In genomic region chr7:7816084-7816483, GRCh38 we compare ENCODE assay signal across 10 cellular contexts.
DNase-seq lines count a peak whose midpoint lies in the region; ATAC-seq lines count a peak whose summit lies in the region.
"Had no signal": no experiment of that assay in that cellular context is flagged by ENCODE, and none has a peak within 500 bp of the region (broad histone marks: within the 10 kb centered on the region; RNA-seq: fewer than 3 reads in every experiment).

No MANE protein-coding gene starts in this region.

- DNase-seq in activated T-cell treated with anti-CD3 and anti-CD28 coated beads, Interleukin-2, amount 50 U/mL, for 4 hours: no peak
- DNase-seq in activated T-cell treated with anti-CD3 and anti-CD28 coated beads for 4 hours: no peak
- peak; percentile 68 for DNase-seq in NAMALWA (ENCODE audit: low spot score)
- DNase-seq in stimulated activated effector memory CD8-positive, alpha-beta T cell treated with anti-CD3 and anti-CD28 coated beads, Interleukin-12 subunit alpha, Interleukin-12 subunit beta, amount 100 ng/mL, for 72 hours (ENCODE audit: low spot score in 2 of 2): no peak
- no peak for DNase-seq in iPS-NIHi7 (ENCODE audit: extremely low spot score)
- DNase-seq in SIG-M5 (lab: John Stamatoyannopoulos, UW): no peak
- DNase-seq in NCI-H1694 (lab: John Stamatoyannopoulos, UW): no peak
- DNase-seq: mammary epithelial cell, NCI-H526 treated with DMSO at 0.1 percent for 48 hours had no signal

- ATAC-seq in activated T-cell treated with anti-CD3 and anti-CD28 coated beads, Interleukin-2, amount 50 U/mL, for 4 hours: peak in 1 of 2 donors; percentile 14
- peak; percentile 33 for ATAC-seq in HG02610 (IDR thresholded peaks at IDR 0.05; ENCODE audit: unreplicated experiment)
- ATAC-seq in stimulated activated effector memory CD8-positive, alpha-beta T cell treated with anti-CD3 and anti-CD28 coated beads, Interleukin-12 subunit alpha, Interleukin-12 subunit beta, amount 100 ng/mL, for 72 hours: peak; percentile 65

- H3K4me1 Mint-ChIP-seq in activated T-cell treated with anti-CD3 and anti-CD28 coated beads, Interleukin-2, amount 50 U/mL, for 4 hours (ENCODE audit: low read depth): peaks cover 39% of the 10 kb centered on the region
- peaks cover 38% of the 10 kb centered on the region for H3K4me1 Mint-ChIP-seq in stimulated activated effector memory CD8-positive, alpha-beta T cell treated with anti-CD3 and anti-CD28 coated beads, Interleukin-12 subunit alpha, Interleukin-12 subunit beta, amount 100 ng/mL, for 72 hours

- H3K27ac Mint-ChIP-seq in stimulated activated effector memory CD8-positive, alpha-beta T cell treated with anti-CD3 and anti-CD28 coated beads, Interleukin-12 subunit alpha, Interleukin-12 subunit beta, amount 100 ng/mL, for 72 hours: peak overlapping the region; percentile 2

- H3K9me3 Mint-ChIP-seq in activated T-cell treated with anti-CD3 and anti-CD28 coated beads, Interleukin-2, amount 50 U/mL, for 4 hours: no peaks in the 10 kb centered on the region
- H3K9me3 Mint-ChIP-seq in stimulated activated effector memory CD8-positive, alpha-beta T cell treated with anti-CD3 and anti-CD28 coated beads, Interleukin-12 subunit alpha, Interleukin-12 subunit beta, amount 100 ng/mL, for 72 hours: no peaks in the 10 kb centered on the region

- H3K36me3 Mint-ChIP-seq in activated T-cell treated with anti-CD3 and anti-CD28 coated beads, Interleukin-2, amount 50 U/mL, for 4 hours (ENCODE audit: insufficient read depth): peaks cover 11% of the 10 kb centered on the region
- no peaks in the 10 kb centered on the region for H3K36me3 Mint-ChIP-seq in stimulated activated effector memory CD8-positive, alpha-beta T cell treated with anti-CD3 and anti-CD28 coated beads, Interleukin-12 subunit alpha, Interleukin-12 subunit beta, amount 100 ng/mL, for 72 hours

- H3K27me3 Mint-ChIP-seq in activated T-cell treated with anti-CD3 and anti-CD28 coated beads, Interleukin-2, amount 50 U/mL, for 4 hours (ENCODE audit: low read depth): no peaks in the 10 kb centered on the region

- H3K4me3 Mint-ChIP-seq in activated T-cell treated with anti-CD3 and anti-CD28 coated beads, Interleukin-2, amount 50 U/mL, for 4 hours: peak overlapping the region; percentile 59
- peak overlapping the region; percentile 23 for H3K4me3 Mint-ChIP-seq in stimulated activated effector memory CD8-positive, alpha-beta T cell treated with anti-CD3 and anti-CD28 coated beads, Interleukin-12 subunit alpha, Interleukin-12 subunit beta, amount 100 ng/mL, for 72 hours
